Comparison of ENCODE assay signal across 30 cellular contexts in the genomic region with DNA sequence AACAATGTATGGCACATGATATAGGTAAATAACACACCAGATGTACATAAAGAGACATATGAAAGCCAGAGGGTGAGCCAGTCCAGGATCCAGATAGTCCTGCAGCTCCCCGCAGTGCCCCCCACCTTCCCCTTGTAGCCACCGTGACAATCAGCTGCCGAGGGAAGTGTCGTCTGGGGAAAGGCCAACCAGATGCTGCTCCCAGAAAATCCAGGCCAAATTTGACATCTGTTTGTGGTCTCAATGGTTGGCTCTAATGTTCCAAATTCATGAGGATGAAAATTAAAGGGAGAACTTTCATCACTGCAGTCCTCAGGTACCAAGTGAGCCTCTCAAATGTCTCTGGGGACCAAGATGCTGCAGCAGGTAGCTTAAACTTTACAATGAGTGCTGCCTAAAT.
"Had no signal": no experiment of that assay in that cellular context is flagged by ENCODE, and none has a peak within 500 bp of the region (broad histone marks: within the 10 kb centered on the region; RNA-seq: fewer than 3 reads in every experiment).

No MANE protein-coding gene starts in this region.

- H3K4me2 ChIP-seq: PC-9 had no signal

- DNase-seq: activated CD4-positive, alpha-beta T cell treated with anti-CD3 and anti-CD28 coated beads, Interleukin-2, amount 10 ng/mL, durations not matched to agents 24 days and 14 days; activated CD4-positive, alpha-beta T cell treated with anti-CD3 and anti-CD28 coated beads, Interleukin-2, amount 50 U/mL, for 4 hours; activated CD8-positive, alpha-beta T cell treated with anti-CD3 and anti-CD28 coated beads, Interleukin-2, amount 10 ng/mL, durations not matched to agents 7 days and 5 days; activated gamma-delta T cell; activated naive CD4-positive, alpha-beta T cell treated with Interleukin-2 at 50 U/mL for 16 hours; activated naive CD8-positive, alpha-beta T cell treated with anti-CD3 and anti-CD28 coated beads, Interleukin-2, amount 10 ng/mL, durations not matched to agents 7 days and 5 days; activated T-cell treated with anti-CD3 and anti-CD28 coated beads, Interleukin-2, amount 50 U/mL, for 24 hours; amygdala; KG1; MM.1S; MV-4-11; NCI-H1092; NCI-H1436 treated with DMSO at 0.1 percent for 48 hours; NCI-H187 treated with DMSO at 0.1 percent for 48 hours; NCI-H2081 treated with DMSO at 0.1 percent for 48 hours; NCI-H2171; NCI-H510A; NCI-H526; NCI-H748 treated with DMSO at 0.1 percent for 48 hours; NK-92 treated with Interleukin-12 subunit alpha and Interleukin-12 subunit beta, amount 100 ng/mL, for 24 hours; PC-9; Right ventricle myocardium superior; SJCRH30; T1000; WERI-Rb-1 had no signal

- H2AFZ ChIP-seq: PC-9 had no signal

- H3K9me3 Mint-ChIP-seq: activated naive CD4-positive, alpha-beta T cell treated with anti-CD3 and anti-CD28 coated beads, Interleukin-2, amount 50 U/mL, for 24 hours; activated T-cell treated with anti-CD3 and anti-CD28 coated beads, Interleukin-2, amount 50 U/mL, for 24 hours; activated T-helper 2 cell treated with anti-CD3 and anti-CD28 coated beads, Interferon-gamma antibody, Interleukin-2, Interleukin-4, amounts not matched to agents 10 μg/mL and 5 μg/mL and 100 μg/mL, durations not matched to agents 14 hours and 24 hours and 36 hours had no signal

- H3K27me3 ChIP-seq: ascending aorta, cardiac muscle cell, SJCRH30 had no signal

- H3K36me3 ChIP-seq: ascending aorta, cardiac muscle cell, SJCRH30, WERI-Rb-1 had no signal

- H3K4me1 ChIP-seq: ascending aorta, SJCRH30 had no signal

- H3K27ac Mint-ChIP-seq: activated CD4-positive, alpha-beta T cell treated with anti-CD3 and anti-CD28 coated beads, Interleukin-2, amount 10 ng/mL, durations not matched to agents 24 days and 14 days; activated CD8-positive, alpha-beta T cell treated with anti-CD3 and anti-CD28 coated beads, Interleukin-2, amount 10 ng/mL, durations not matched to agents 7 days and 5 days; activated naive CD4-positive, alpha-beta T cell treated with anti-CD3 and anti-CD28 coated beads, Interleukin-2, amount 50 U/mL, for 24 hours; activated naive CD8-positive, alpha-beta T cell treated with anti-CD3 and anti-CD28 coated beads, Interleukin-2, amount 10 ng/mL, durations not matched to agents 7 days and 5 days; activated T-cell treated with anti-CD3 and anti-CD28 coated beads, Interleukin-2, amount 50 U/mL, for 24 hours; activated T-helper 2 cell treated with anti-CD3 and anti-CD28 coated beads, Interferon-gamma antibody, Interleukin-2, Interleukin-4, amounts not matched to agents 10 μg/mL and 5 μg/mL and 100 μg/mL, durations not matched to agents 14 hours and 24 hours and 36 hours had no signal

- H3K27ac ChIP-seq: ascending aorta, cardiac muscle cell, PC-9, SJCRH30, SK-N-MC, WERI-Rb-1 had no signal

- H3K4me3 ChIP-seq: ascending aorta, cardiac muscle cell, PC-9, SJCRH30, SK-N-MC had no signal

- H3K27me3 Mint-ChIP-seq: activated naive CD4-positive, alpha-beta T cell treated with anti-CD3 and anti-CD28 coated beads, Interleukin-2, amount 50 U/mL, for 24 hours had no signal

- H3K4me3 Mint-ChIP-seq: activated CD4-positive, alpha-beta T cell treated with anti-CD3 and anti-CD28 coated beads, Interleukin-2, amount 10 ng/mL, durations not matched to agents 24 days and 14 days; activated CD8-positive, alpha-beta T cell treated with anti-CD3 and anti-CD28 coated beads, Interleukin-2, amount 10 ng/mL, durations not matched to agents 7 days and 5 days; activated naive CD4-positive, alpha-beta T cell treated with anti-CD3 and anti-CD28 coated beads, Interleukin-2, amount 50 U/mL, for 24 hours; activated naive CD8-positive, alpha-beta T cell treated with anti-CD3 and anti-CD28 coated beads, Interleukin-2, amount 10 ng/mL, durations not matched to agents 7 days and 5 days; activated T-cell treated with anti-CD3 and anti-CD28 coated beads, Interleukin-2, amount 50 U/mL, for 24 hours had no signal

- ATAC-seq: activated CD8-positive, alpha-beta T cell treated with anti-CD3 and anti-CD28 coated beads, Interleukin-2, amount 10 ng/mL, durations not matched to agents 7 days and 5 days had no signal

- H3K9me3 ChIP-seq: ascending aorta, SJCRH30 had no signal
